Comparison of ENCODE assay signal across 34 cellular contexts in genomic region chr13:26749285-26749684, GRCh38. TPM values are rescaled to one million over a fixed set of nuclear protein-coding genes. Genes with fewer than 3 reads are reported as not detected.
"Had no signal": no experiment of that assay in that cellular context is flagged by ENCODE, and none has a peak within 500 bp of the region (broad histone marks: within the 10 kb centered on the region; RNA-seq: fewer than 3 reads in every experiment).

No MANE protein-coding gene starts in this region.

- H3K36me3 ChIP-seq: ascending aorta, cardiac muscle cell, colonic mucosa, gastrocnemius medialis, neural progenitor cell, sigmoid colon, tibial nerve had no signal

- H3K27ac Mint-ChIP-seq: activated CD4-positive, alpha-beta T cell treated with anti-CD3 and anti-CD28 coated beads, Interleukin-2, amount 10 ng/mL, durations not matched to agents 7 days and 5 days; activated naive CD4-positive, alpha-beta T cell treated with anti-CD3 and anti-CD28 coated beads, Interleukin-2, amount 10 ng/mL, durations not matched to agents 7 days and 5 days; activated naive CD8-positive, alpha-beta T cell treated with anti-CD3 and anti-CD28 coated beads, Interleukin-2, amount 10 ng/mL, durations not matched to agents 7 days and 5 days; activated T-helper 1 cell treated with anti-CD3 and anti-CD28 coated beads, Interleukin-12 subunit alpha, Interleukin-12 subunit beta, Interleukin-2, Interleukin-4 antibody, amounts not matched to agents 30 ng/mL and 10 ng/mL and 1 ng/mL, durations not matched to agents 14 hours and 24 hours and 36 hours; brain; immature natural killer cell; memory B cell; natural killer cell; neural progenitor cell; stimulated activated memory B cell treated with anti-CD40 and anti-IgM and Interleukin-4, amounts not matched to agents 10 μg/mL and 1 μg/mL and 100 μg/mL, for 72 hours had no signal

- H3K4me3 Mint-ChIP-seq: activated CD4-positive, alpha-beta T cell treated with anti-CD3 and anti-CD28 coated beads, Interleukin-2, amount 10 ng/mL, durations not matched to agents 7 days and 5 days; activated naive CD4-positive, alpha-beta T cell treated with anti-CD3 and anti-CD28 coated beads, Interleukin-2, amount 10 ng/mL, durations not matched to agents 7 days and 5 days; activated naive CD8-positive, alpha-beta T cell treated with anti-CD3 and anti-CD28 coated beads, Interleukin-2, amount 10 ng/mL, durations not matched to agents 7 days and 5 days; activated T-helper 1 cell treated with anti-CD3 and anti-CD28 coated beads, Interleukin-12 subunit alpha, Interleukin-12 subunit beta, Interleukin-2, Interleukin-4 antibody, amounts not matched to agents 30 ng/mL and 10 ng/mL and 1 ng/mL, durations not matched to agents 14 hours and 24 hours and 36 hours; brain; immature natural killer cell; memory B cell; natural killer cell; neural progenitor cell; stimulated activated memory B cell treated with anti-CD40 and anti-IgM and Interleukin-4, amounts not matched to agents 10 μg/mL and 1 μg/mL and 100 μg/mL, for 72 hours had no signal

- H3K4me2 ChIP-seq: neural progenitor cell had no signal

- H3K36me3 Mint-ChIP-seq: activated naive CD4-positive, alpha-beta T cell treated with anti-CD3 and anti-CD28 coated beads, Interleukin-2, amount 10 ng/mL, durations not matched to agents 7 days and 5 days; activated naive CD8-positive, alpha-beta T cell treated with anti-CD3 and anti-CD28 coated beads, Interleukin-2, amount 10 ng/mL, durations not matched to agents 7 days and 5 days; brain; immature natural killer cell; memory B cell; natural killer cell; neural progenitor cell; stimulated activated memory B cell treated with anti-CD40 and anti-IgM and Interleukin-4, amounts not matched to agents 10 μg/mL and 1 μg/mL and 100 μg/mL, for 72 hours had no signal

- H3K4me1 Mint-ChIP-seq: activated CD4-positive, alpha-beta T cell treated with anti-CD3 and anti-CD28 coated beads, Interleukin-2, amount 10 ng/mL, durations not matched to agents 7 days and 5 days; activated naive CD8-positive, alpha-beta T cell treated with anti-CD3 and anti-CD28 coated beads, Interleukin-2, amount 10 ng/mL, durations not matched to agents 7 days and 5 days; immature natural killer cell; memory B cell; natural killer cell; stimulated activated memory B cell treated with anti-CD40 and anti-IgM and Interleukin-4, amounts not matched to agents 10 μg/mL and 1 μg/mL and 100 μg/mL, for 72 hours had no signal

- H3K27ac ChIP-seq: ascending aorta, cardiac muscle cell, colonic mucosa, gastrocnemius medialis, neural progenitor cell, parathyroid adenoma, psoas muscle, sigmoid colon, tibial nerve had no signal

- H3K4me3 ChIP-seq: ascending aorta, cardiac muscle cell, colonic mucosa, gastrocnemius medialis, neural progenitor cell, psoas muscle, sigmoid colon, tibial nerve had no signal

- ATAC-seq: gastrocnemius medialis; left colon; natural killer cell; psoas muscle; stimulated activated memory B cell treated with anti-CD40 and anti-IgM and Interleukin-4, amounts not matched to agents 10 μg/mL and 1 μg/mL and 100 μg/mL, for 72 hours had no signal

- DNase-seq: activated CD4-positive, alpha-beta T cell treated with anti-CD3 and anti-CD28 coated beads, Interleukin-2, amount 10 ng/mL, durations not matched to agents 7 days and 5 days; activated CD4-positive, CD25-positive, alpha-beta regulatory T cell treated with anti-CD3 and anti-CD28 coated beads, Interleukin-2, amount 50 U/mL, for 72 hours; activated gamma-delta T cell; activated naive CD4-positive, alpha-beta T cell treated with anti-CD3 and anti-CD28 coated beads, Interleukin-2, amount 10 ng/mL, durations not matched to agents 7 days and 5 days; activated naive CD8-positive, alpha-beta T cell treated with anti-CD3 and anti-CD28 coated beads, Interleukin-2, amount 10 ng/mL, durations not matched to agents 7 days and 5 days; cerebellar nuclear complex; colonic mucosa; effector CD8-positive, alpha-beta T cell; gastrocnemius medialis; glutamatergic neuron; immature natural killer cell; kidney; left colon; natural killer cell; occipital lobe; psoas muscle; sigmoid colon; small intestine; stimulated activated CD4-positive, alpha-beta T cell treated with anti-CD3 and anti-CD28 coated beads, Interleukin-4, amount 100 ng/mL, for 4 hours; stimulated activated CD8-positive, alpha-beta memory T cell treated with anti-CD3 and anti-CD28 coated beads, Interleukin-4, amount 100 ng/mL, for 48 hours; T-helper 2 cell had no signal

- H3K4me1 ChIP-seq: ascending aorta, colonic mucosa, gastrocnemius medialis, parathyroid adenoma, psoas muscle, sigmoid colon, tibial nerve had no signal

- FAIRE-seq: small intestine had no signal

- H3K9ac ChIP-seq: neural progenitor cell, parathyroid adenoma had no signal

- H3K9me3 ChIP-seq: ascending aorta, colonic mucosa, gastrocnemius medialis, psoas muscle, sigmoid colon, tibial nerve had no signal

- H3K27me3 ChIP-seq: ascending aorta had no signal

- H3K9me3 Mint-ChIP-seq: activated CD4-positive, alpha-beta T cell treated with anti-CD3 and anti-CD28 coated beads, Interleukin-2, amount 10 ng/mL, durations not matched to agents 7 days and 5 days; activated naive CD4-positive, alpha-beta T cell treated with anti-CD3 and anti-CD28 coated beads, Interleukin-2, amount 10 ng/mL, durations not matched to agents 7 days and 5 days; activated naive CD8-positive, alpha-beta T cell treated with anti-CD3 and anti-CD28 coated beads, Interleukin-2, amount 10 ng/mL, durations not matched to agents 7 days and 5 days; activated T-helper 1 cell treated with anti-CD3 and anti-CD28 coated beads, Interleukin-12 subunit alpha, Interleukin-12 subunit beta, Interleukin-2, Interleukin-4 antibody, amounts not matched to agents 30 ng/mL and 10 ng/mL and 1 ng/mL, durations not matched to agents 14 hours and 24 hours and 36 hours; brain; immature natural killer cell; memory B cell; natural killer cell; neural progenitor cell; stimulated activated memory B cell treated with anti-CD40 and anti-IgM and Interleukin-4, amounts not matched to agents 10 μg/mL and 1 μg/mL and 100 μg/mL, for 72 hours had no signal

- H3K79me2 ChIP-seq: parathyroid adenoma had no signal

- H2AFZ ChIP-seq: neural progenitor cell, parathyroid adenoma had no signal

RNA-seq across cellular contexts. Expression of gene GPR12, which starts 11.3 kb away (rescaled TPM):
- total RNA-seq: activated CD4-positive, alpha-beta T cell treated with anti-CD3 and anti-CD28 coated beads, Interleukin-2, amount 10 ng/mL, durations not matched to agents 7 days and 5 days; activated naive CD8-positive, alpha-beta T cell treated with anti-CD3 and anti-CD28 coated beads, Interleukin-2, amount 10 ng/mL, durations not matched to agents 7 days and 5 days; activated T-helper 1 cell treated with anti-CD3 and anti-CD28 coated beads, Interleukin-12 subunit alpha, Interleukin-12 subunit beta, Interleukin-2, Interleukin-4 antibody, amounts not matched to agents 30 ng/mL and 10 ng/mL and 1 ng/mL, durations not matched to agents 14 hours and 24 hours and 36 hours; ascending aorta; cardiac muscle cell; dermis microvascular lymphatic vessel endothelial cell; epithelial cell of proximal tubule; gastrocnemius medialis; kidney; liver; natural killer cell; urinary bladder had no signal
- polyA plus RNA-seq: cardiac muscle cell, liver, urinary bladder had no signal
